ENCODE assay signal across 18 cellular contexts in genomic region chr5:145548097-145548496, GRCh38.
DNase-seq lines count a peak whose midpoint lies in the region; ATAC-seq and TF ChIP-seq lines count a peak whose summit lies in the region.
"Had no signal": no experiment of that assay in that cellular context is flagged by ENCODE, and none has a peak within 500 bp of the region (broad histone marks: within the 10 kb centered on the region; RNA-seq: fewer than 3 reads in every experiment).

No MANE protein-coding gene starts in this region.

- no peaks in the 10 kb centered on the region for H3K27me3 Mint-ChIP-seq in progenitor cell of endocrine pancreas
- H3K27me3 Mint-ChIP-seq: B cell; CD4-positive, alpha-beta T cell had no signal

- no peak for TF ChIP-seq POLR2A in body of pancreas (IDR thresholded peaks at IDR 0.05)

- peaks cover 13% of the 10 kb centered on the region for H3K4me1 ChIP-seq in body of pancreas

- H3K9me3 Mint-ChIP-seq in progenitor cell of endocrine pancreas (ENCODE audit: low read depth): peaks cover 3% of the 10 kb centered on the region
- H3K9me3 Mint-ChIP-seq: CD4-positive, alpha-beta T cell had no signal

- H3K4me3 Mint-ChIP-seq in progenitor cell of endocrine pancreas (ENCODE audit: low read depth): no peak overlapping the region
- H3K4me3 Mint-ChIP-seq: B cell; CD4-positive, alpha-beta T cell had no signal

- ATAC-seq in body of pancreas: peak; percentile 38
- ATAC-seq in HG02798 (IDR thresholded peaks at IDR 0.05; ENCODE audit: poor library complexity, unreplicated experiment): no peak
- ATAC-seq: GM12878 had no signal

- H3K27ac ChIP-seq in body of pancreas: peak overlapping the region in 2 of 4 donors; percentile 49 to 65

- no peak overlapping the region for H3K4me3 ChIP-seq in body of pancreas
- H3K4me3 ChIP-seq: GM12878 had no signal

- H3K9me3 ChIP-seq in body of pancreas: no peaks in the 10 kb centered on the region
- H3K9me3 ChIP-seq: Caco-2 had no signal

- H3K36me3 Mint-ChIP-seq in progenitor cell of endocrine pancreas (ENCODE audit: insufficient read depth): no peaks in the 10 kb centered on the region

- H3K4me1 Mint-ChIP-seq in progenitor cell of endocrine pancreas (ENCODE audit: low read depth): peaks cover 25% of the 10 kb centered on the region
- H3K4me1 Mint-ChIP-seq: B cell had no signal

- H3K27ac Mint-ChIP-seq in progenitor cell of endocrine pancreas: peak overlapping the region; percentile 11
- H3K27ac Mint-ChIP-seq: B cell; CD4-positive, alpha-beta T cell had no signal

- no peaks in the 10 kb centered on the region for H3K36me3 ChIP-seq in body of pancreas (replicated peaks in 1 of 2; ENCODE audit: insufficient read depth in 1 of 2, low read depth in 2 of 2)

- intact Hi-C loops in body of pancreas (cut with DNase I): no loop called here

- DNase-seq in EH (ENCODE audit: low read depth) (peak; percentile 16), body of pancreas (no peak), kidney tubule cell (ENCODE audit: low spot score) (peak; percentile 48), progenitor cell of endocrine pancreas (ENCODE audit: low spot score, unreplicated experiment) (no peak), amniotic stem cell (lab: John Stamatoyannopoulos, UW) (no peak), NCI-H69 (lab: John Stamatoyannopoulos, UW) (no peak)
- no peak for DNase-seq in activated CD4-positive, alpha-beta T cell treated with anti-CD3 and anti-CD28 coated beads for 4 hours
- DNase-seq: C1 segment of cervical spinal cord; Caco-2; CD4-positive, alpha-beta T cell; DMS153; DMS79; EL; GOT3; H7 had no signal

- TF ChIP-seq CTCF in body of pancreas (IDR thresholded peaks at IDR 0.05) (no peak), progenitor cell of endocrine pancreas (IDR thresholded peaks at IDR 0.05; ENCODE audit: unreplicated experiment) (no peak)

- no peaks in the 10 kb centered on the region for H3K27me3 ChIP-seq in body of pancreas

Comparison
In these comparisons a context has a peak if more than half of its experiments do, and no peak if none do; other contexts are left out.
1. DNase-seq: peak in EH (single experiment) and kidney tubule cell (single experiment); none in body of pancreas (0 of 4), progenitor cell of endocrine pancreas (single experiment), amniotic stem cell (single experiment), NCI-H69 (single experiment) and activated CD4-positive, alpha-beta T cell treated with anti-CD3 and anti-CD28 coated beads for 4 hours (0 of 2).